1 cellular context compared by ENCODE assay signal in genomic region chr10:72783290-72783689, GRCh38.
TF ChIP-seq lines count a peak whose summit lies in the region.

No MANE protein-coding gene starts in this region.

TF ChIP-seq in WTC11, 78 proteins besides CTCF, POLR2A, EP300 and RAD21:
- no peak for TF ChIP-seq SOX15 (CRISPR knock-in tag; IDR thresholded peaks at IDR 0.05)
- TF ChIP-seq ERG (CRISPR knock-in tag; IDR thresholded peaks at IDR 0.05), result no peak
- no peak for TF ChIP-seq ZNF281 (CRISPR knock-in tag; IDR thresholded peaks at IDR 0.05)
- no peak for TF ChIP-seq NR2C2 (CRISPR knock-in tag; IDR thresholded peaks at IDR 0.05)
- TF ChIP-seq ETV6 (CRISPR knock-in tag; IDR thresholded peaks at IDR 0.05), result no peak
- TF ChIP-seq ATF6 (CRISPR knock-in tag; IDR thresholded peaks at IDR 0.05), result no peak
- no peak for TF ChIP-seq ZNF263 (CRISPR knock-in tag; IDR thresholded peaks at IDR 0.05; ENCODE audit: low read depth)
- TF ChIP-seq ZNF232 (CRISPR knock-in tag; IDR thresholded peaks at IDR 0.05), result no peak
- no peak for TF ChIP-seq ATF1 (CRISPR knock-in tag; IDR thresholded peaks at IDR 0.05)
- no peak for TF ChIP-seq MYBL2 (CRISPR knock-in tag; IDR thresholded peaks at IDR 0.05)
- no peak for TF ChIP-seq JAZF1 (CRISPR knock-in tag; IDR thresholded peaks at IDR 0.05)
- TF ChIP-seq HMGXB4 (CRISPR knock-in tag; IDR thresholded peaks at IDR 0.05), result no peak
- no peak for TF ChIP-seq NFYB (CRISPR knock-in tag; conservative IDR thresholded peaks at IDR 0.05; ENCODE audit: low read depth)
- TF ChIP-seq E2F1 (CRISPR knock-in tag; IDR thresholded peaks at IDR 0.05), result no peak
- TF ChIP-seq FOXK1 (CRISPR knock-in tag; IDR thresholded peaks at IDR 0.05), result no peak
- no peak for TF ChIP-seq ZNF671 (CRISPR knock-in tag; IDR thresholded peaks at IDR 0.05)
- TF ChIP-seq PRRX2 (CRISPR knock-in tag; IDR thresholded peaks at IDR 0.05), result no peak
